In the genomic region with DNA sequence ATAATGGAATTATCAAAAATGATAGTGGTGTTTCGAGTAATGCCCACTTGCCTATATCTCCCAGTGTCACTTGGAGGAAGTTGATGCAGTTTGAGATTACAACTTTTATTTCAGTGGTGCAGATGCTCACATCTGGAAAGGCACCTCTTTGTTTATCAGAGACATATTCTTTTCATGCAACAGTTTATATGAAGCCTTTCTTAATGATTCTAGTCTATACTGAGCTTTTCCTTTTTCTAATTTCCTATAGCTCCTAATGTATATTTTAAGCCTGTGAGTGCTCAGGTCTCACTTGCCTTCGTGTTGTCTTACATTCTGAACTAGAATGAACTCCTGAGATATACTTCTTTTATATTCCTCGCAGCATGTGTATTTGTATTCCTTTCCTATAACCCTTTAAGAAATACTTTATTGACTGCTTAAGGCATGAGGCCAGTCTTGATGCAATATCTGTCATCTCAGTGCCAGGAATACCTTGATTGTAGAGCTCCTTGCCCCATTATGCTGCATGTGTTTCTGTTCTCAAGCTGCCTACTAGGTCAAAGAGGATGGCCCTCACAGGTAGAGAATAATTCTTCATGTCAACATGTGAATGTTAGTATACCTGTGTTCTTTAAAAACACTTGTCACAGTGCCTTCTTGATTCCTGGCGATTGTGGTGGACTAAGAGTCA, we compare ENCODE assay signal across 21 cellular contexts. TPM values are rescaled to one million over a fixed set of nuclear protein-coding genes. Genes with fewer than 3 reads are reported as not detected.
A peak's percentile ranks its signal among the peaks of the same experiment; 100 is the strongest.
DNase-seq lines count a peak whose midpoint lies in the region; ATAC-seq, FAIRE-seq and TF ChIP-seq lines count a peak whose summit lies in the region.
"Had no signal": no experiment of that assay in that cellular context is flagged by ENCODE, and none has a peak within 500 bp of the region (broad histone marks: within the 10 kb centered on the region; RNA-seq: fewer than 3 reads in every experiment).

No MANE protein-coding gene starts in this region.

- FAIRE-seq in GM18507 (lab: Jason Lieb, UNC) (peak; percentile 5), K562 (lab: Jason Lieb, UNC) (no peak), pancreas (lab: Jason Lieb, UNC) (no peak)
- FAIRE-seq: A204.1, D721Med, GM12891, GM19239, H54 had no signal

- in situ Hi-C loops in K562 (cut with MboI): no loop called here

- TF ChIP-seq CTCF in PC-3 (conservative IDR thresholded peaks at IDR 0.05; ENCODE audit: low read depth, low read length): no peak
- no peak for TF ChIP-seq CTCF in K562 (IDR thresholded peaks at IDR 0.05 in 2 of 3, conservative IDR thresholded peaks at IDR 0.05 in 1 of 3; ENCODE audit: insufficient read depth in 2 of 3, low read depth in 1 of 3, low read length in 3 of 3)
- no peak for TF ChIP-seq CTCF in pancreas (IDR thresholded peaks at IDR 0.05)
- TF ChIP-seq CTCF in osteocyte (IDR thresholded peaks at IDR 0.05): no peak

- H3F3A ChIP-seq in PC-3 (ENCODE audit: low read length, unreplicated experiment): no peaks in the 10 kb centered on the region

- peak overlapping the region; percentile 72; the same call in 1 of the 2 replicates for H3K27ac ChIP-seq in PC-3 (ENCODE audit: low read length)
- no peak overlapping the region for H3K27ac ChIP-seq in K562 (ENCODE audit: extremely low read depth, low read depth, low read length)
- peak overlapping the region in 1 of 4 donors; percentile 2 for H3K27ac ChIP-seq in pancreas

- H3K27me3 Mint-ChIP-seq in osteocyte (ENCODE audit: unreplicated experiment): no peaks in the 10 kb centered on the region
- H3K27me3 Mint-ChIP-seq: IgD-negative memory B cell had no signal

- TF ChIP-seq RAD21 in K562 (CRISPR knock-in tag; conservative IDR thresholded peaks at IDR 0.05 in 1 of 2, IDR thresholded peaks at IDR 0.05 in 1 of 2): no peak

- BruUV-seq in PC-3 (replicated peaks; lab: Mats Ljungman, UMichigan): no TSS peak
- no TSS peak for BruUV-seq in K562 (replicated peaks; lab: Mats Ljungman, UMichigan)

- no peak overlapping the region for H2AFZ ChIP-seq in PC-3 (ENCODE audit: low read length)
- H2AFZ ChIP-seq in K562 (ENCODE audit: low read depth, low read length): no peak overlapping the region
- H2AFZ ChIP-seq: GM23248 had no signal

- H4K20me1 ChIP-seq in PC-3 (ENCODE audit: low read length) (no peaks in the 10 kb centered on the region), K562 (replicated peaks; ENCODE audit: control insufficient read depth, insufficient read depth, low read length) (no peaks in the 10 kb centered on the region)

- CTCF ChIA-PET in PC-3 (lab: Charles Lee): no interaction called here
- CTCF ChIA-PET in K562 (lab: Yijun Ruan, JAX; ENCODE audit: low intra/inter-chr PET ratio): no interaction called here

- H3K9ac ChIP-seq in PC-3 (ENCODE audit: low read length): no peak overlapping the region
- no peak overlapping the region for H3K9ac ChIP-seq in K562 (ENCODE audit: insufficient read depth in 1 of 2, low read depth in 2 of 2, low read length in 2 of 2)
- H3K9ac ChIP-seq: GM23248 had no signal

- no peaks in the 10 kb centered on the region for H3K9me1 ChIP-seq in K562 (ENCODE audit: control insufficient read depth, insufficient read depth, low read length)

- no peak for DNase-seq in GM18507 (ENCODE audit: extremely low spot score, insufficient read length, low read depth)
- no peak for DNase-seq in PC-3
- no peak for DNase-seq in K562 (ENCODE audit: extremely low read depth in 1 of 4, low spot score in 3 of 4)
- peak in 2 of 6 donors; percentile 25 to 26 for DNase-seq in pancreas
- DNase-seq in osteocyte (ENCODE audit: extremely low spot score, unreplicated experiment): no peak
- DNase-seq: CD8-positive, alpha-beta T cell; COR-L47; DMS153; DMS79 treated with DMSO at 0.1 percent for 48 hours; EL had no signal

- H3K4me1 Mint-ChIP-seq in osteocyte (ENCODE audit: unreplicated experiment): no peaks in the 10 kb centered on the region

- H3K36me3 Mint-ChIP-seq in osteocyte (ENCODE audit: unreplicated experiment): peaks cover 16% of the 10 kb centered on the region

- peaks cover 17% of the 10 kb centered on the region for H3K36me3 ChIP-seq in PC-3 (ENCODE audit: low read depth, low read length)
- no peaks in the 10 kb centered on the region; the same call in 2 of the 3 replicates for H3K36me3 ChIP-seq in K562 (ENCODE audit: control insufficient read depth, insufficient read depth, low read length)
- no peaks in the 10 kb centered on the region for H3K36me3 ChIP-seq in pancreas

- H3K9me3 Mint-ChIP-seq in osteocyte (ENCODE audit: unreplicated experiment): peaks cover 13% of the 10 kb centered on the region

- TF ChIP-seq POLR2A in K562 (conservative IDR thresholded peaks at IDR 0.05): no peak

- H3K4me2 ChIP-seq in PC-3 (ENCODE audit: low read length) (no peak overlapping the region), K562 (ENCODE audit: insufficient read depth, low read length) (no peak overlapping the region; the same call in 1 of the 2 replicates)

- H3K4me3 Mint-ChIP-seq in osteocyte (ENCODE audit: unreplicated experiment): no peak overlapping the region
- H3K4me3 Mint-ChIP-seq: CD14-positive monocyte; CD8-positive, alpha-beta T cell; IgD-negative memory B cell had no signal

- peaks cover 7% of the 10 kb centered on the region for H3K4me1 ChIP-seq in PC-3 (ENCODE audit: insufficient read depth, low read length)
- peaks cover 0 to 2% of the 10 kb centered on the region in 2 experiments; a peak in 1 of 5 replicates for H3K4me1 ChIP-seq in K562 (replicated peaks in 1 of 2; ENCODE audit: control insufficient read depth in 2 of 2, insufficient read depth in 2 of 2, low read length in 2 of 2)
- peaks cover 0 to 7% (median 0%) of the 10 kb centered on the region in 3 donors for H3K4me1 ChIP-seq in pancreas

- 61% methylated on average over 4 of the region's 4 CpGs for WGBS in K562 (ENCODE audit: insufficient coverage, low coverage, missing lambda C conversion rate)
- WGBS in pancreas, 2 donors: 60% methylated on average over 4 of the region's 4 CpGs

- POLR2A ChIA-PET in PC-3 (lab: Charles Lee; ENCODE audit: unreplicated experiment): no interaction called here
- POLR2A ChIA-PET in K562 (lab: Yijun Ruan, JAX): interaction anchor here (0.7 kb wide), 1 partner anchor 13 kb away, joined by 3 read pairs; no protein-coding TSS in a partner anchor

- intact Hi-C loops in PC-3 (cut with micrococcal nuclease): no loop called here
- intact Hi-C loops in K562 (cut with micrococcal nuclease): no loop called here
- intact Hi-C loops in pancreas (cut with DNase I): no loop called here

- peaks cover 52% of the 10 kb centered on the region for H3K79me2 ChIP-seq in PC-3 (ENCODE audit: low read length)
- no peaks in the 10 kb centered on the region for H3K79me2 ChIP-seq in K562 (ENCODE audit: control insufficient read depth, insufficient read depth, low read length)

- no peak overlapping the region for H3K4me3 ChIP-seq in PC-3 (ENCODE audit: low read length)
- H3K4me3 ChIP-seq in K562: no peak overlapping the region
- H3K4me3 ChIP-seq in pancreas: no peak overlapping the region
- H3K4me3 ChIP-seq: GM23248 had no signal

- H3K9me3 ChIP-seq in PC-3 (ENCODE audit: low read length) (no peaks in the 10 kb centered on the region), K562 (replicated peaks; ENCODE audit: control insufficient read depth, insufficient read depth, low read depth, low read length) (no peaks in the 10 kb centered on the region; the same call in 1 of the 2 replicates), pancreas (no peaks in the 10 kb centered on the region)

- H3K27ac Mint-ChIP-seq in osteocyte (ENCODE audit: unreplicated experiment): no peak overlapping the region
- H3K27ac Mint-ChIP-seq: CD8-positive, alpha-beta T cell; IgD-negative memory B cell had no signal

- no peak for ATAC-seq in PC-3
- peak; percentile 54 for ATAC-seq in K562
- ATAC-seq in pancreas: peak; percentile 58 to 89 (median 76)
- ATAC-seq in GM19395 (IDR thresholded peaks at IDR 0.05; ENCODE audit: unreplicated experiment): no peak
- ATAC-seq in HG03039 (IDR thresholded peaks at IDR 0.05; ENCODE audit: unreplicated experiment): no peak
- ATAC-seq: CD8-positive, alpha-beta T cell; HCT116 had no signal

- TF ChIP-seq EP300 in K562 (IDR thresholded peaks at IDR 0.05; ENCODE audit: low read length): no peak

- H3K9me2 ChIP-seq in PC-3 (replicated peaks; ENCODE audit: low read length): no peaks in the 10 kb centered on the region

- H3K27me3 ChIP-seq in PC-3 (ENCODE audit: low read length): no peaks in the 10 kb centered on the region
- H3K27me3 ChIP-seq in K562 (ENCODE audit: control insufficient read depth in 2 of 2, insufficient read depth in 2 of 2, low read length in 2 of 2): no peaks in the 10 kb centered on the region
- no peaks in the 10 kb centered on the region for H3K27me3 ChIP-seq in pancreas

TF ChIP-seq in K562, 482 proteins besides CTCF, POLR2A, EP300 and RAD21 (continues in another document):
- TF ChIP-seq ETV6 (IDR thresholded peaks at IDR 0.05; ENCODE audit: borderline replicate concordance in 1 of 2, low read depth in 2 of 2, low read length in 1 of 2) (no peak), ETV6 (CRISPR knock-in tag; IDR thresholded peaks at IDR 0.05; ENCODE audit: borderline replicate concordance) (no peak), SLC30A9 (CRISPR knock-in tag; IDR thresholded peaks at IDR 0.05) (no peak)

RNA-seq across cellular contexts. Expression of gene VRK2, which starts 52.6 kb away (rescaled TPM):
- 22.7 and 27.6 TPM in 2 replicates for total RNA-seq in PC-3 (2014; rRNA removed)
- 5.3 and 17.4 TPM in 2 replicates for total RNA-seq in K562 (2011; cell fraction: chromatin; rRNA removed; ENCODE audit: low replicate concordance)
- total RNA-seq in K562 (2011; cell fraction: nucleolus; rRNA removed): 3.7 and 4.0 TPM in 2 replicates
- total RNA-seq in K562 (2011; cell fraction: nucleoplasm; rRNA removed): 5.6 and 8.5 TPM in 2 replicates
- 31.9 and 32.1 TPM in 2 replicates for total RNA-seq in K562 (2014; rRNA removed)
- total RNA-seq in K562 (2014; rRNA removed; fragmentation: Illumina TruSeq; extraction: Trizol): 47.4 and 52.9 TPM in 2 replicates
- 44.0 and 46.5 TPM in 2 replicates for total RNA-seq in K562 (2015; rRNA removed; fragmentation: Illumina TruSeq; extraction: Trizol)
- 36.2 and 38.0 TPM in 2 replicates for total RNA-seq in K562 (2021)
- polyA plus RNA-seq in K562 (2011; rRNA removed): 36.5 and 42.5 TPM in 2 replicates
- 10.2 and 18.3 TPM in 2 replicates for polyA plus RNA-seq in K562 (2011; cell fraction: cytosol; rRNA removed)
- 14.6 and 23.3 TPM in 2 replicates for polyA plus RNA-seq in K562 (2011; cell fraction: nucleus; rRNA removed)
- 36.3 and 36.6 TPM in 2 replicates for polyA plus RNA-seq in K562 (2012)
- polyA plus RNA-seq in K562 (2014; fragmentation: Illumina TruSeq; extraction: Trizol): 41.8 and 49.2 TPM in 2 replicates
- 10 to 100 TPM; 22.6 to 30.1 TPM for polyA plus RNA-seq in K562 (2014; fragmentation: Nextera tagmentation; extraction: Ambion mirVana)
- polyA plus RNA-seq in K562 (2014; rRNA removed): 27.2 and 30.1 TPM in 2 replicates
- polyA minus RNA-seq in K562 (2011; rRNA and poly(A)+ RNA removed): 34.5 and 38.4 TPM in 2 replicates
- 14.4 and 16.8 TPM in 2 replicates for polyA minus RNA-seq in K562 (2011; cell fraction: cytosol; rRNA and poly(A)+ RNA removed)
- polyA minus RNA-seq in K562 (2011; cell fraction: nucleus; rRNA and poly(A)+ RNA removed): 10.9 and 21.5 TPM in 2 replicates
- 10 to 100 TPM; 11.3 to 18.1 (median 14.2) TPM for total RNA-seq in pancreas
- 1 to 10 TPM; 4.7 to 7.8 TPM for polyA plus RNA-seq in pancreas
- 15.0 and 19.6 TPM in 2 replicates for total RNA-seq in osteocyte

Comparison
In these comparisons a context has a peak if more than half of its experiments do, and no peak if none do; other contexts are left out.
1. ATAC-seq: peak in K562 (single experiment) and pancreas (4 of 4); none in PC-3 (single experiment), GM19395 (single experiment) and HG03039 (single experiment).